In the genomic region with DNA sequence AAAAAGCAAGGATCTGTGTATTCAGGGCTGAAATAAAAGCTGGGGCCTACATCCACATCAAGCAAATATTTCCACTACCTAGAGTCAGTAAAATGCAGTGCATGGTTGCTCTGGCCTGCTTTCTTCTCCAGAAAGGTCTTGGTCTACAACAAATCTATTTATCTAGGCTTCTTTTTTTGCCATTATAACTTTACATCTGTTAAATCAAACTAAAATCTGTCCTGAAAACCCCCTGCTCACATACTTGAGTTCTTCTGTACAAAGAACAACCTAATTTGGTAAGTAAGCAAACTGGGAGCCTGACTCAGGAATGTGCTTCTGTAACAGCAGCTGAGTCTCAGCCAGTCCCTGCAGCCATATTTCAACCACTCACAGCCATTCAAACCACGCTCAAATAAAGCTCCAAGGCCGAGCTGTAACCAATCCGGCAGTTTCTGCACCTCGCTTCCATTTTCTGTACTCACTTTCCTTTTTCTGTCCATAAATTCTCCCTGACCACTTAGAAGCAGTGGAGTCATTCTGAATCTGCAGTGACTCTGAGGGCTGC, we compare ENCODE assay signal across 10 cellular contexts.
A peak's percentile ranks its signal among the peaks of the same experiment; 100 is the strongest.
DNase-seq lines count a peak whose midpoint lies in the region; TF ChIP-seq lines count a peak whose summit lies in the region.
"Had no signal": no experiment of that assay in that cellular context is flagged by ENCODE, and none has a peak within 500 bp of the region (broad histone marks: within the 10 kb centered on the region; RNA-seq: fewer than 3 reads in every experiment).

No MANE protein-coding gene starts in this region.

- H3K4me1 Mint-ChIP-seq in activated naive CD4-positive, alpha-beta T cell treated with anti-CD3 and anti-CD28 coated beads, Interleukin-2, amount 50 U/mL, for 24 hours: peaks cover 51% of the 10 kb centered on the region

- TF ChIP-seq CTCF in esophagus squamous epithelium (IDR thresholded peaks at IDR 0.05) (no peak), WERI-Rb-1 (IDR thresholded peaks at IDR 0.05; ENCODE audit: low read depth, low read length) (no peak)

- H3K27me3 Mint-ChIP-seq in activated naive CD4-positive, alpha-beta T cell treated with anti-CD3 and anti-CD28 coated beads, Interleukin-2, amount 50 U/mL, for 24 hours: no peaks in the 10 kb centered on the region
- H3K27me3 Mint-ChIP-seq: activated B cell treated with CpG ODN at 0.5 μM for 24 hours had no signal

- H3K36me3 Mint-ChIP-seq in activated naive CD4-positive, alpha-beta T cell treated with anti-CD3 and anti-CD28 coated beads, Interleukin-2, amount 50 U/mL, for 24 hours: peaks cover 33% of the 10 kb centered on the region

- peak overlapping the region; percentile 94 for H3K27ac Mint-ChIP-seq in activated naive CD4-positive, alpha-beta T cell treated with anti-CD3 and anti-CD28 coated beads, Interleukin-2, amount 50 U/mL, for 24 hours

- H3K27me3 ChIP-seq in esophagus squamous epithelium (no peaks in the 10 kb centered on the region), muscle layer of duodenum (ENCODE audit: low read depth, low read length) (no peaks in the 10 kb centered on the region), WERI-Rb-1 (ENCODE audit: insufficient read depth, low read depth, severe bottlenecking) (no peaks in the 10 kb centered on the region)

- no peak for TF ChIP-seq POLR2A in esophagus squamous epithelium (IDR thresholded peaks at IDR 0.05)

- H3K4me1 ChIP-seq in esophagus squamous epithelium (peaks cover 12 to 48% (median 23%) of the 10 kb centered on the region in 3 donors), muscle layer of duodenum (ENCODE audit: control insufficient read depth in 1 of 2, insufficient read depth in 2 of 2, low read length in 2 of 2) (peaks cover 17 to 41% of the 10 kb centered on the region in 2 donors)

- H3K9me3 Mint-ChIP-seq in activated naive CD4-positive, alpha-beta T cell treated with anti-CD3 and anti-CD28 coated beads, Interleukin-2, amount 50 U/mL, for 24 hours: peaks cover 13% of the 10 kb centered on the region

- peak overlapping the region; percentile 65 for H3K4me3 Mint-ChIP-seq in activated naive CD4-positive, alpha-beta T cell treated with anti-CD3 and anti-CD28 coated beads, Interleukin-2, amount 50 U/mL, for 24 hours
- H3K4me3 Mint-ChIP-seq: activated B cell treated with CpG ODN at 0.5 μM for 24 hours had no signal

- H3K27ac ChIP-seq in esophagus squamous epithelium (peak overlapping the region; percentile 74 to 90 (median 82)), muscle layer of duodenum (ENCODE audit: low read length) (peak overlapping the region; percentile 90), WERI-Rb-1 (no peak overlapping the region)

- H3K36me3 ChIP-seq in esophagus squamous epithelium (peaks cover 0 to 16% (median 5%) of the 10 kb centered on the region in 3 donors), muscle layer of duodenum (ENCODE audit: control insufficient read depth in 1 of 2, insufficient read depth in 2 of 2, low read length in 2 of 2) (peaks cover 0 to 3% of the 10 kb centered on the region in 2 donors), WERI-Rb-1 (no peaks in the 10 kb centered on the region)

- no peak for DNase-seq in activated naive CD4-positive, alpha-beta T cell treated with anti-CD3 and anti-CD28 coated beads, Interleukin-2, amount 50 U/mL, for 16 hours
- DNase-seq in esophagus squamous epithelium (lab: John Stamatoyannopoulos, UW) (no peak), ureter (ENCODE audit: low spot score) (peak; percentile 52), SW 1271 (lab: John Stamatoyannopoulos, UW) (no peak), WERI-Rb-1 (no peak), OCI-M1 (lab: John Stamatoyannopoulos, UW) (no peak)
- DNase-seq: activated B cell treated with CpG ODN at 0.5 μM for 24 hours; effector memory CD4-positive, alpha-beta T cell had no signal

- WGBS in esophagus squamous epithelium, 2 donors: 80 to 90% methylated on average over 4 of the region's 4 CpGs

- no peaks in the 10 kb centered on the region for H3K9me3 ChIP-seq in esophagus squamous epithelium
- no peaks in the 10 kb centered on the region for H3K9me3 ChIP-seq in muscle layer of duodenum (ENCODE audit: control insufficient read depth in 1 of 2, low read length in 2 of 2)
- H3K9me3 ChIP-seq in WERI-Rb-1 (ENCODE audit: severe bottlenecking): no peaks in the 10 kb centered on the region

- no peak overlapping the region for H3K4me3 ChIP-seq in esophagus squamous epithelium
- no peak overlapping the region for H3K4me3 ChIP-seq in muscle layer of duodenum (ENCODE audit: low read depth in 1 of 2, low read length in 2 of 2)
- no peak overlapping the region for H3K4me3 ChIP-seq in WERI-Rb-1 (ENCODE audit: low read depth, low read length)

- intact Hi-C loops in esophagus squamous epithelium (cut with DNase I): no loop called here
